ENCODE assay signal across 10 cellular contexts in the genomic region with DNA sequence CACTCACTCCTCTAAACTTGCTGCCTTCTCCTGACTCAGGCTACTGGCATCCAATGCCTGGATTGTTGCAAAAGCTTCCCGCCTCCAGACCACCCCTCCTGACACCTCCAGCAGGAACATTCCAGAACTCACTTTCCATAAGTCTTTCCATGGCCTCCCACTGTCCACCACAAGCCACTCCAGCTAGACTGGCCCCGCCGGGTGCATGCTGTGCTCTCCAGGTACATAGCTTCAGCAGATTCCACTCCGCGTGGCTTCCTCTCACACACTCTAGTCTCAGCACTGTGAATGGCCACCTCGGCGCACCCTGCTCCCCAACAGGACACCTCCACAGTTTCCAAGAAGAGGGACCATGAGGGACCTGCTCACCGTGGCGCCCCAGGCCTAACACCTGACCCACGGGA. TPM values are rescaled to one million over a fixed set of nuclear protein-coding genes. Genes with fewer than 3 reads are reported as not detected.
DNase-seq lines count a peak whose midpoint lies in the region; ATAC-seq, FAIRE-seq and TF ChIP-seq lines count a peak whose summit lies in the region.
"Had no signal": no experiment of that assay in that cellular context is flagged by ENCODE, and none has a peak within 500 bp of the region (broad histone marks: within the 10 kb centered on the region; RNA-seq: fewer than 3 reads in every experiment).

No MANE protein-coding gene starts in this region.

- H3K27ac Mint-ChIP-seq in HFFc6, result peak overlapping the region; percentile 94
- peak overlapping the region; percentile 80 for H3K27ac Mint-ChIP-seq in nephron progenitor cell
- H3K27ac Mint-ChIP-seq in naive thymus-derived CD8-positive, alpha-beta T cell, result peak overlapping the region in 1 of 10 donors; percentile 92

- DNase-seq in HFFc6 (no peak), bronchial epithelial cell (ENCODE audit: low read depth) (peak; percentile 49), nephron progenitor cell (no peak), NCI-H774 (lab: John Stamatoyannopoulos, UW) (no peak), left lung (no peak), NCI-H1105 (lab: John Stamatoyannopoulos, UW) (no peak)
- no peak for DNase-seq in naive thymus-derived CD8-positive, alpha-beta T cell
- DNase-seq: activated CD8-positive, alpha-beta memory T cell treated with anti-CD3 and anti-CD28 coated beads, Interleukin-2, amount 50 U/mL, for 4 hours; body of pancreas had no signal

- POLR2A ChIA-PET in naive thymus-derived CD8-positive, alpha-beta T cell (lab: Charles Lee), result no interaction called here

- H3K27ac ChIP-seq in C4-2B (peak overlapping the region; percentile 90), left lung (peak overlapping the region in 1 of 2 donors; percentile 63)
- H3K27ac ChIP-seq: body of pancreas had no signal

- intact Hi-C loops in left lung (cut with DNase I), result no loop called here

- no peaks in the 10 kb centered on the region for H3K9me3 ChIP-seq in left lung
- H3K9me3 ChIP-seq: body of pancreas had no signal

- H3K9me3 Mint-ChIP-seq in HFFc6 (no peaks in the 10 kb centered on the region), nephron progenitor cell (no peaks in the 10 kb centered on the region)
- no peaks in the 10 kb centered on the region for H3K9me3 Mint-ChIP-seq in naive thymus-derived CD8-positive, alpha-beta T cell

- H3K36me3 ChIP-seq in bronchial epithelial cell (ENCODE audit: control insufficient read depth, insufficient read depth, low read length) (peaks cover 13% of the 10 kb centered on the region), left lung (peaks cover 0 to 93% of the 10 kb centered on the region in 2 donors)

- H3K27me3 ChIP-seq in bronchial epithelial cell (ENCODE audit: control insufficient read depth, insufficient read depth, low read length) (no peaks in the 10 kb centered on the region), left lung (no peaks in the 10 kb centered on the region)
- H3K27me3 ChIP-seq: body of pancreas had no signal

- H3K27me3 Mint-ChIP-seq in HFFc6 (ENCODE audit: insufficient read depth) (peaks cover 9% of the 10 kb centered on the region), nephron progenitor cell (ENCODE audit: low read depth, poor library complexity) (peaks cover 6% of the 10 kb centered on the region)
- no peaks in the 10 kb centered on the region for H3K27me3 Mint-ChIP-seq in naive thymus-derived CD8-positive, alpha-beta T cell

- H3K4me1 ChIP-seq in left lung, result peaks cover 8 to 29% of the 10 kb centered on the region in 2 donors

- H3K36me3 Mint-ChIP-seq in HFFc6 (ENCODE audit: low read depth) (peaks cover 54% of the 10 kb centered on the region), nephron progenitor cell (ENCODE audit: low read depth) (peaks cover 72% of the 10 kb centered on the region)
- H3K36me3 Mint-ChIP-seq in naive thymus-derived CD8-positive, alpha-beta T cell, result peaks cover 0 to 61% (median 10%) of the 10 kb centered on the region in 3 donors

- ATAC-seq in naive thymus-derived CD8-positive, alpha-beta T cell, result no peak
- no peak for ATAC-seq in left lung

- FAIRE-seq in bronchial epithelial cell (lab: Jason Lieb, UNC), result no peak

- peaks cover 82% of the 10 kb centered on the region for H3K4me1 Mint-ChIP-seq in HFFc6 (ENCODE audit: low read depth)
- H3K4me1 Mint-ChIP-seq in nephron progenitor cell, result peaks cover 68% of the 10 kb centered on the region
- peaks cover 12 to 30% (median 15%) of the 10 kb centered on the region in 4 donors for H3K4me1 Mint-ChIP-seq in naive thymus-derived CD8-positive, alpha-beta T cell

- H3K4me3 Mint-ChIP-seq in HFFc6, result peak overlapping the region; percentile 73
- no peak overlapping the region for H3K4me3 Mint-ChIP-seq in nephron progenitor cell
- H3K4me3 Mint-ChIP-seq in naive thymus-derived CD8-positive, alpha-beta T cell, result no peak overlapping the region

- H3K4me3 ChIP-seq in bronchial epithelial cell (ENCODE audit: low read depth, low read length) (no peak overlapping the region), left lung (no peak overlapping the region)
- H3K4me3 ChIP-seq: body of pancreas had no signal

- TF ChIP-seq CTCF in C4-2B (conservative IDR thresholded peaks at IDR 0.05), result no peak
- TF ChIP-seq CTCF in HFFc6 (IDR thresholded peaks at IDR 0.05), result no peak
- TF ChIP-seq CTCF in bronchial epithelial cell (IDR thresholded peaks at IDR 0.05; ENCODE audit: insufficient read depth, low read length, severe bottlenecking), result no peak
- no peak for TF ChIP-seq CTCF in nephron progenitor cell (IDR thresholded peaks at IDR 0.05)
- TF ChIP-seq CTCF in left lung (IDR thresholded peaks at IDR 0.05), result no peak

RNA-seq across cellular contexts. Expression of gene FAAP100, which starts 25.9 kb away (rescaled TPM):
- 10 to 100 TPM; 21.9 to 27.7 (median 23.9) TPM for total RNA-seq in HFFc6 (2021; fragmentation: NEBNext Ultra II Directional; extraction: Animal tissue kit (Norgen Biotek cat#: 25700))
- 10.5 and 12.8 TPM in 2 replicates for total RNA-seq in bronchial epithelial cell
- 10 to 100 TPM; 52.5 to 55.9 TPM for total RNA-seq in naive thymus-derived CD8-positive, alpha-beta T cell
- 10 to 100 TPM in 2 of 3 donors, 1 to 10 TPM in 1; 9.1 to 17.4 (median 11.7) TPM for polyA plus RNA-seq in naive thymus-derived CD8-positive, alpha-beta T cell
- total RNA-seq in left lung, result 10 to 100 TPM; 28.1 to 28.4 TPM

RNA-seq across cellular contexts. Expression of gene FSCN2, which starts 49.9 kb away (rescaled TPM):
- total RNA-seq in HFFc6 (2021; fragmentation: NEBNext Ultra II Directional; extraction: Animal tissue kit (Norgen Biotek cat#: 25700)), result 1 to 10 TPM in 3 of 6 experiments, under 1 TPM in 3; 0.71 to 1.4 (median 0.99) TPM
- total RNA-seq in bronchial epithelial cell (1.2 and 1.3 TPM in 2 replicates), left lung (1 to 10 TPM; 2.1 to 3.4 TPM)
- 1 to 10 TPM in 1 of 2 experiments, under 1 TPM in 1; 0.96 to 2.0 TPM for total RNA-seq in naive thymus-derived CD8-positive, alpha-beta T cell
- not detected for polyA plus RNA-seq in naive thymus-derived CD8-positive, alpha-beta T cell

RNA-seq across cellular contexts. Expression of gene NPLOC4, which starts 58.9 kb away (rescaled TPM):
- 100 to 1,000 TPM; 121 to 140 (median 133) TPM for total RNA-seq in HFFc6 (2021; fragmentation: NEBNext Ultra II Directional; extraction: Animal tissue kit (Norgen Biotek cat#: 25700))
- total RNA-seq in bronchial epithelial cell (60.0 and 61.2 TPM in 2 replicates), left lung (100 to 1,000 TPM in 1 of 2 donors, 10 to 100 TPM in 1; 95.3 to 122 TPM)
- 100 to 1,000 TPM in 1 of 2 experiments, 10 to 100 TPM in 1; 91.1 to 101 TPM for total RNA-seq in naive thymus-derived CD8-positive, alpha-beta T cell
- 10 to 100 TPM; 46.3 to 57.8 (median 51.2) TPM for polyA plus RNA-seq in naive thymus-derived CD8-positive, alpha-beta T cell

RNA-seq across cellular contexts. Expression of gene TSPAN10, which starts 59.0 kb away (rescaled TPM):
- 10 to 100 TPM; 14.3 to 19.6 (median 17.2) TPM for total RNA-seq in HFFc6 (2021; fragmentation: NEBNext Ultra II Directional; extraction: Animal tissue kit (Norgen Biotek cat#: 25700))
- total RNA-seq in bronchial epithelial cell (0.53 and 0.64 TPM in 2 replicates), left lung (1 to 10 TPM in 1 of 2 donors, under 1 TPM in 1; 0.52 to 1.6 TPM)
- under 1 TPM; 0.80 to 0.86 TPM for total RNA-seq in naive thymus-derived CD8-positive, alpha-beta T cell
- 1 to 10 TPM in 2 of 3 donors, under 1 TPM in 1; 0.83 to 4.0 (median 1.6) TPM for polyA plus RNA-seq in naive thymus-derived CD8-positive, alpha-beta T cell
